In the genomic region with DNA sequence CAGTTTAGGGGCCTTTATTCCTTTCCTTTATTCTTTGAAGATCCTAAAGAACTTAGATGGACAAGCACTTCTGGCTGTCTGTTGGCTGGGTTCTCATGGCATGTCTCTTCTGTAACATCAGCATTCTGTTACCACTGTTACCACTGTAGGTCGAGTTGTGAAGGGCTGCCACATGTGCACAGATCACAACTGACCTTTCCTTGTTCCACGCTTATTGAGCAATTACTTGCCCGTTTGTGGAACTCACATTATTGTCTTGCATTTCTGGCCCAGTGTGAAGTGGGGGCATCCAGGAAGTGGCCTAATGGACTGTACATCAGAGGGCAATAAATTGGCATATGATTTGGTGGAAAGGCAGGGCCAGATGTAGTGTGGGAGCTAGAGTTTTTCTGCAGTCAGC, we compare ENCODE assay signal across 14 cellular contexts. TPM values are rescaled to one million over a fixed set of nuclear protein-coding genes. Genes with fewer than 3 reads are reported as not detected.
A peak's percentile ranks its signal among the peaks of the same experiment; 100 is the strongest.
DNase-seq lines count a peak whose midpoint lies in the region; ATAC-seq and TF ChIP-seq lines count a peak whose summit lies in the region.
"Had no signal": no experiment of that assay in that cellular context is flagged by ENCODE, and none has a peak within 500 bp of the region (broad histone marks: within the 10 kb centered on the region; RNA-seq: fewer than 3 reads in every experiment).

No MANE protein-coding gene starts in this region.

- peak overlapping the region in 1 of 4 donors; percentile 42 for H3K27ac ChIP-seq in upper lobe of left lung
- H3K27ac ChIP-seq: lower lobe of right lung, parathyroid adenoma had no signal

- peaks cover 27 to 47% (median 36%) of the 10 kb centered on the region in 4 donors for H3K4me1 ChIP-seq in upper lobe of left lung

- TF ChIP-seq CTCF in upper lobe of left lung (IDR thresholded peaks at IDR 0.05): no peak

- H3K27ac Mint-ChIP-seq in activated naive CD8-positive, alpha-beta T cell: peak overlapping the region; percentile 76
- H3K27ac Mint-ChIP-seq in activated naive CD8-positive, alpha-beta T cell treated with anti-CD3 and anti-CD28 coated beads for 36 hours: no peak overlapping the region
- peak overlapping the region; percentile 49 for H3K27ac Mint-ChIP-seq in T-helper 17 cell
- peak overlapping the region; percentile 86 for H3K27ac Mint-ChIP-seq in stimulated activated effector memory CD8-positive, alpha-beta T cell treated with anti-CD3 and anti-CD28 coated beads, Interleukin-12 subunit alpha, Interleukin-12 subunit beta, amount 100 ng/mL, for 72 hours
- H3K27ac Mint-ChIP-seq: T-helper 1 cell treated with Interleukin-12 subunit alpha and Interleukin-12 subunit beta and Interleukin-4 antibody, amounts not matched to agents 30 μg/mL and 1 μg/mL, for 36 hours had no signal

- H3K4me1 Mint-ChIP-seq in activated naive CD8-positive, alpha-beta T cell (ENCODE audit: low read depth): peaks cover 58% of the 10 kb centered on the region
- peaks cover 44% of the 10 kb centered on the region for H3K4me1 Mint-ChIP-seq in activated naive CD8-positive, alpha-beta T cell treated with anti-CD3 and anti-CD28 coated beads for 36 hours
- peaks cover 36% of the 10 kb centered on the region for H3K4me1 Mint-ChIP-seq in T-helper 17 cell
- H3K4me1 Mint-ChIP-seq in stimulated activated effector memory CD8-positive, alpha-beta T cell treated with anti-CD3 and anti-CD28 coated beads, Interleukin-12 subunit alpha, Interleukin-12 subunit beta, amount 100 ng/mL, for 72 hours: peaks cover 47% of the 10 kb centered on the region

- intact Hi-C loops in left colon (cut with DNase I, micrococcal nuclease): no loop called here

- H3K36me3 Mint-ChIP-seq in activated naive CD8-positive, alpha-beta T cell: peaks cover 2% of the 10 kb centered on the region
- peaks cover 13% of the 10 kb centered on the region for H3K36me3 Mint-ChIP-seq in activated naive CD8-positive, alpha-beta T cell treated with anti-CD3 and anti-CD28 coated beads for 36 hours
- H3K36me3 Mint-ChIP-seq in T-helper 17 cell (ENCODE audit: low read depth): peaks cover 2% of the 10 kb centered on the region
- H3K36me3 Mint-ChIP-seq in stimulated activated effector memory CD8-positive, alpha-beta T cell treated with anti-CD3 and anti-CD28 coated beads, Interleukin-12 subunit alpha, Interleukin-12 subunit beta, amount 100 ng/mL, for 72 hours: peaks cover 45% of the 10 kb centered on the region

- no peak for TF ChIP-seq EP300 in upper lobe of left lung (IDR thresholded peaks at IDR 0.05)

- no peak for DNase-seq in activated naive CD8-positive, alpha-beta T cell treated with anti-CD3 and anti-CD28 coated beads for 36 hours
- DNase-seq in T-helper 17 cell: no peak
- no peak for DNase-seq in left colon
- DNase-seq in stimulated activated effector memory CD8-positive, alpha-beta T cell treated with anti-CD3 and anti-CD28 coated beads, Interleukin-12 subunit alpha, Interleukin-12 subunit beta, amount 100 ng/mL, for 72 hours (ENCODE audit: low spot score in 2 of 2): no peak
- no peak for DNase-seq in upper lobe of left lung
- DNase-seq in NCI-H526 (lab: John Stamatoyannopoulos, UW): no peak
- DNase-seq: activated gamma-delta T cell treated with Interleukin-2 at 50 U/mL for 16 hours, hippocampal formation, lower lobe of right lung, PC-3 had no signal

- 36 to 39% methylated on average over 3 of the region's 3 CpGs for WGBS in upper lobe of left lung, 2 donors

- TF ChIP-seq POLR2A in upper lobe of left lung (IDR thresholded peaks at IDR 0.05): no peak

- H3K9me3 ChIP-seq in T-helper 17 cell (ENCODE audit: control insufficient read depth, low read length, poor library complexity, severe bottlenecking) (no peaks in the 10 kb centered on the region), upper lobe of left lung (no peaks in the 10 kb centered on the region)
- H3K9me3 ChIP-seq: lower lobe of right lung had no signal

- no peak overlapping the region for H3K4me3 ChIP-seq in upper lobe of left lung
- H3K4me3 ChIP-seq: lower lobe of right lung had no signal

- peaks cover 0 to 7% (median 0%) of the 10 kb centered on the region in 4 donors for H3K36me3 ChIP-seq in upper lobe of left lung
- H3K36me3 ChIP-seq: lower lobe of right lung had no signal

- H3K27me3 ChIP-seq in upper lobe of left lung: no peaks in the 10 kb centered on the region

- ATAC-seq in T-helper 17 cell: no peak
- ATAC-seq in left colon: peak; percentile 40
- no peak for ATAC-seq in stimulated activated effector memory CD8-positive, alpha-beta T cell treated with anti-CD3 and anti-CD28 coated beads, Interleukin-12 subunit alpha, Interleukin-12 subunit beta, amount 100 ng/mL, for 72 hours
- no peak for ATAC-seq in upper lobe of left lung (ENCODE audit: low FRiP score in 2 of 2)
- ATAC-seq in HG02642 (IDR thresholded peaks at IDR 0.05; ENCODE audit: poor library complexity, unreplicated experiment): no peak
- ATAC-seq: PC-3 had no signal

- H3K9me3 Mint-ChIP-seq in activated naive CD8-positive, alpha-beta T cell (ENCODE audit: low read depth): no peaks in the 10 kb centered on the region
- H3K9me3 Mint-ChIP-seq in activated naive CD8-positive, alpha-beta T cell treated with anti-CD3 and anti-CD28 coated beads for 36 hours: no peaks in the 10 kb centered on the region
- no peaks in the 10 kb centered on the region for H3K9me3 Mint-ChIP-seq in stimulated activated effector memory CD8-positive, alpha-beta T cell treated with anti-CD3 and anti-CD28 coated beads, Interleukin-12 subunit alpha, Interleukin-12 subunit beta, amount 100 ng/mL, for 72 hours
- H3K9me3 Mint-ChIP-seq: T-helper 1 cell treated with Interleukin-12 subunit alpha and Interleukin-12 subunit beta and Interleukin-4 antibody, amounts not matched to agents 30 μg/mL and 1 μg/mL, for 36 hours had no signal

- H3K27me3 Mint-ChIP-seq in activated naive CD8-positive, alpha-beta T cell: no peaks in the 10 kb centered on the region
- H3K27me3 Mint-ChIP-seq in activated naive CD8-positive, alpha-beta T cell treated with anti-CD3 and anti-CD28 coated beads for 36 hours: no peaks in the 10 kb centered on the region
- no peaks in the 10 kb centered on the region for H3K27me3 Mint-ChIP-seq in T-helper 17 cell

- no peak overlapping the region for H3K4me3 Mint-ChIP-seq in activated naive CD8-positive, alpha-beta T cell
- H3K4me3 Mint-ChIP-seq in activated naive CD8-positive, alpha-beta T cell treated with anti-CD3 and anti-CD28 coated beads for 36 hours: no peak overlapping the region
- H3K4me3 Mint-ChIP-seq in T-helper 17 cell: no peak overlapping the region
- H3K4me3 Mint-ChIP-seq in stimulated activated effector memory CD8-positive, alpha-beta T cell treated with anti-CD3 and anti-CD28 coated beads, Interleukin-12 subunit alpha, Interleukin-12 subunit beta, amount 100 ng/mL, for 72 hours: no peak overlapping the region
- H3K4me3 Mint-ChIP-seq: T-helper 1 cell treated with Interleukin-12 subunit alpha and Interleukin-12 subunit beta and Interleukin-4 antibody, amounts not matched to agents 30 μg/mL and 1 μg/mL, for 36 hours had no signal

RNA-seq across cellular contexts. Expression of gene GBF1, which starts 23.7 kb away (rescaled TPM):
- total RNA-seq in activated naive CD8-positive, alpha-beta T cell treated with anti-CD3 and anti-CD28 coated beads for 36 hours: 10 to 100 TPM; 29.3 to 29.5 TPM
- total RNA-seq in T-helper 17 cell (10 to 100 TPM; 42.8 to 44.6 TPM), left colon (10 to 100 TPM; 52.3 to 64.3 TPM), upper lobe of left lung (10 to 100 TPM; 36.7 to 59.7 (median 44.4) TPM)

RNA-seq across cellular contexts. Expression of gene PITX3, which starts 27.7 kb away (rescaled TPM):
- under 1 TPM in 1 of 2 experiments, not detected in 1; 0.31 TPM for total RNA-seq in activated naive CD8-positive, alpha-beta T cell treated with anti-CD3 and anti-CD28 coated beads for 36 hours
- not detected for total RNA-seq in T-helper 17 cell
- not detected for total RNA-seq in left colon
- under 1 TPM in 1 of 6 donors, not detected in 5; 0.61 TPM for total RNA-seq in upper lobe of left lung
- total RNA-seq: lower lobe of right lung, PC-3 had no signal

RNA-seq across cellular contexts. Expression of gene ELOVL3, which starts 42.9 kb away (rescaled TPM):
- total RNA-seq in activated naive CD8-positive, alpha-beta T cell treated with anti-CD3 and anti-CD28 coated beads for 36 hours: not detected
- total RNA-seq in T-helper 17 cell (not detected), left colon (not detected), upper lobe of left lung (1 to 10 TPM in 2 of 6 donors, under 1 TPM in 1, not detected in 3; 0.46 to 2.7 (median 1.1) TPM)
